13 cellular contexts compared by ENCODE assay signal in genomic region chr3:99313481-99313880, GRCh38.
"Had no signal": no experiment of that assay in that cellular context is flagged by ENCODE, and none has a peak within 500 bp of the region (broad histone marks: within the 10 kb centered on the region; RNA-seq: fewer than 3 reads in every experiment).

No MANE protein-coding gene starts in this region.

- H3K27me3 ChIP-seq: vagina had no signal

- H3K9me3 ChIP-seq: vagina had no signal

- H3K4me3 Mint-ChIP-seq: activated CD8-positive, alpha-beta T cell treated with anti-CD3 and anti-CD28 coated beads, Interleukin-2, amount 10 ng/mL, durations not matched to agents 7 days and 5 days; T-cell had no signal

- H3K27ac Mint-ChIP-seq: activated CD8-positive, alpha-beta T cell treated with anti-CD3 and anti-CD28 coated beads, Interleukin-2, amount 10 ng/mL, durations not matched to agents 7 days and 5 days; T-cell had no signal

- ATAC-seq: activated CD8-positive, alpha-beta T cell treated with anti-CD3 and anti-CD28 coated beads, Interleukin-2, amount 10 ng/mL, durations not matched to agents 7 days and 5 days; T-cell had no signal

- H3K4me1 Mint-ChIP-seq: T-cell had no signal

- H3K4me3 ChIP-seq: SK-N-MC, vagina had no signal

- H3K27ac ChIP-seq: SK-N-MC, vagina, WERI-Rb-1 had no signal

- H3K27me3 Mint-ChIP-seq: T-cell had no signal

- DNase-seq: activated CD4-positive, alpha-beta T cell treated with anti-CD3 and anti-CD28 coated beads for 4 hours; activated CD8-positive, alpha-beta memory T cell treated with anti-CD3 and anti-CD28 coated beads, Interleukin-2, amount 50 U/mL, for 48 hours; activated CD8-positive, alpha-beta T cell treated with anti-CD3 and anti-CD28 coated beads, Interleukin-2, amount 10 ng/mL, durations not matched to agents 7 days and 5 days; activated naive CD4-positive, alpha-beta T cell; cerebellar nuclear complex; effector CD8-positive, alpha-beta T cell; foreskin melanocyte; kidney glomerular epithelial cell; stimulated activated CD4-positive, alpha-beta T cell treated with anti-CD3 and anti-CD28 coated beads, Interleukin-4, amount 100 ng/mL, for 4 hours; T-cell; WERI-Rb-1 had no signal

- H3K36me3 ChIP-seq: vagina, WERI-Rb-1 had no signal

- H3K36me3 Mint-ChIP-seq: T-cell had no signal
